Comparison of ENCODE assay signal across 18 cellular contexts in the genomic region with DNA sequence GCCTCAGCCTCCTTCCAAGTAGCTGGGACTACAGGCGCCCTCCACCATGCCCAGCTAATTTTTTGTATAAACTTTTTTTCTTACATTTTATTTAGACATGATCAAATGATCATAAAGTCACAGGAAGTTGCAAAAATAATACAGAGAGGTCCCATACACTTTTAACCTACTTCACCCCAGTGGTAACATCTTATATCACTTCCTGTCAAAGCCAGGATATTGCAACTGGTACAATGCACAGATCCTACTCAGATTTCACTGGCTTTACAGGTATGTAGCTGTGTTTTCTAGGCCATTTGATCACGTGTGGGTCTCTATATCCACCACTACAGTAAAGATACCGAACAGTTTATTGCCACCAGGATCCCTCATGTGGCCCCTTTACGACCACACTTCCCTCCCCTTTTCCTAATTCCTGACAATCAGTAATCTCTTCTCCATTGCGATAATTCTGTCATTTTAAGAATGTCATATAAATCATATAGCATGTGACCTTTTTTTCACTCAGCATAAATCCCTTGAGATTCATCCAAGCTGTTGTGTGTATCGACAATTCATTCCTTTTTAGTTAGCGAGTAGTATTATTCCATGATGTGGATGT. TPM values are rescaled to one million over a fixed set of nuclear protein-coding genes. Genes with fewer than 3 reads are reported as not detected.
A peak's percentile ranks its signal among the peaks of the same experiment; 100 is the strongest.
DNase-seq lines count a peak whose midpoint lies in the region; ATAC-seq, FAIRE-seq and TF ChIP-seq lines count a peak whose summit lies in the region.
"Had no signal": no experiment of that assay in that cellular context is flagged by ENCODE, and none has a peak within 500 bp of the region (broad histone marks: within the 10 kb centered on the region; RNA-seq: fewer than 3 reads in every experiment).

No MANE protein-coding gene starts in this region.

- H3K79me2 ChIP-seq in HepG2 (ENCODE audit: insufficient read depth, low read length), result peaks cover 96% of the 10 kb centered on the region

- TF ChIP-seq POLR2A in HepG2 (IDR thresholded peaks at IDR 0.05; ENCODE audit: insufficient read depth in 1 of 2, low read depth in 2 of 2, low read length in 2 of 2) (no peak; a peak in 1 of 4 replicates), right lobe of liver (IDR thresholded peaks at IDR 0.05) (no peak), GM12891 (IDR thresholded peaks at IDR 0.05; ENCODE audit: low read depth, low read length) (no peak), testis (IDR thresholded peaks at IDR 0.05) (no peak)

- H3K4me3 ChIP-seq in HepG2 (replicated peaks in 1 of 3; ENCODE audit: insufficient read depth in 1 of 3, low read depth in 2 of 3, low read length in 3 of 3) (no peak overlapping the region), right lobe of liver (no peak overlapping the region), testis (no peak overlapping the region)
- H3K4me3 ChIP-seq: MG63 had no signal

- no peak for TF ChIP-seq CTCF in HepG2 (CRISPR knock-in tag; IDR thresholded peaks at IDR 0.05)
- no peak for TF ChIP-seq CTCF in right lobe of liver (IDR thresholded peaks at IDR 0.05)
- no peak for TF ChIP-seq CTCF in testis (IDR thresholded peaks at IDR 0.05)

- H3K4me1 Mint-ChIP-seq in activated T-helper 17 cell treated with anti-CD3 and anti-CD28 coated beads, Interleukin-2, amount 50 U/mL, for 72 hours, result peaks cover 21% of the 10 kb centered on the region

- ATAC-seq in HepG2 (peak; percentile 31), right lobe of liver (no peak)
- ATAC-seq in activated T-helper 17 cell treated with anti-CD3 and anti-CD28 coated beads, Interleukin-2, amount 50 U/mL, for 72 hours (replicated peaks), result no peak

- H3K36me3 ChIP-seq in HepG2 (replicated peaks in 1 of 2; ENCODE audit: control insufficient read depth in 1 of 2, insufficient read depth in 2 of 2, low read length in 2 of 2) (peaks cover 5 to 19% of the 10 kb centered on the region in 2 experiments; a peak in 4 of 5 replicates), right lobe of liver (no peaks in the 10 kb centered on the region), testis (ENCODE audit: low read depth, missing control alignments) (no peaks in the 10 kb centered on the region)
- H3K36me3 ChIP-seq: MG63 had no signal

- H4K20me1 ChIP-seq in HepG2 (ENCODE audit: insufficient read depth, low read length), result peaks cover 79% of the 10 kb centered on the region

- POLR2A ChIA-PET in HepG2 (lab: Yijun Ruan, JAX), result no interaction called here

- BruUV-seq in HepG2 (replicated peaks; lab: Mats Ljungman, UMichigan), result no TSS peak

- H3K4me1 ChIP-seq in HepG2 (ENCODE audit: insufficient read depth, low read length), result peaks cover 91% of the 10 kb centered on the region
- no peaks in the 10 kb centered on the region for H3K4me1 ChIP-seq in right lobe of liver
- H3K4me1 ChIP-seq in testis, result no peaks in the 10 kb centered on the region

- CTCF ChIA-PET in HepG2 (lab: Yijun Ruan, JAX; ENCODE audit: low intra/inter-chr PET ratio, low total read pairs), result no interaction called here

- intact Hi-C loops in HepG2 (cut with micrococcal nuclease; ENCODE audit: unreplicated experiment), result no loop called here
- intact Hi-C loops in right lobe of liver (cut with DNase I), result no loop called here
- intact Hi-C loops in testis (cut with DNase I; ENCODE audit: low total_unique reads), result no loop called here

- H3K4me2 ChIP-seq in HepG2 (ENCODE audit: low read depth, low read length), result peak overlapping the region; percentile 36; the same call in 1 of the 2 replicates

- no peak overlapping the region for H3K9ac ChIP-seq in HepG2 (ENCODE audit: insufficient read depth, low read depth, low read length)

- in situ Hi-C loops in HepG2 (cut with HindIII; ENCODE audit: extremely low pct_ligation_motif_present, low pct_unique_long_range_greater_than_20kb), result no loop called here

- H2AFZ ChIP-seq in HepG2 (ENCODE audit: low read length), result no peak overlapping the region

- TF ChIP-seq EP300 in HepG2 (IDR thresholded peaks at IDR 0.05; ENCODE audit: low read depth in 2 of 2, low read length in 2 of 2), result no peak
- TF ChIP-seq EP300 in HepG2 (CRISPR knock-in tag; IDR thresholded peaks at IDR 0.05; ENCODE audit: borderline replicate concordance), result no peak

- DNase-seq in HepG2 (ENCODE audit: low spot score), result no peak
- DNase-seq in right lobe of liver, result no peak
- no peak for DNase-seq in GM12891 (ENCODE audit: insufficient read length, low spot score)
- DNase-seq in RKO (ENCODE audit: low spot score), result no peak
- DNase-seq in testis, result no peak
- no peak for DNase-seq in NCI-H2081 (lab: John Stamatoyannopoulos, UW)
- DNase-seq: ACHN, Calu3, IMR-90, Kasumi-1, MG63, NCI-H1048, NCI-H1436, NCI-H2029, NCI-H2171, NCI-H526 had no signal

- H3K27me3 ChIP-seq in HepG2 (ENCODE audit: control insufficient read depth in 1 of 2, insufficient read depth in 2 of 2, low read length in 2 of 2) (no peaks in the 10 kb centered on the region), right lobe of liver (no peaks in the 10 kb centered on the region), testis (no peaks in the 10 kb centered on the region)
- H3K27me3 ChIP-seq: MG63 had no signal

- 94% methylated on average over 7 of the region's 7 CpGs for WGBS in HepG2 (ENCODE audit: low lambda C conversion rate)
- 75% methylated on average over 7 of the region's 7 CpGs for WGBS in right lobe of liver (ENCODE audit: insufficient coverage, low coverage, low lambda C conversion rate, missing lambda C conversion rate)
- 80 to 89% methylated on average over 7 of the region's 7 CpGs for WGBS in testis, 2 donors

- no peaks in the 10 kb centered on the region for H3K9me3 ChIP-seq in HepG2 (ENCODE audit: low read length)
- H3K9me3 ChIP-seq in right lobe of liver, result no peaks in the 10 kb centered on the region
- H3K9me3 ChIP-seq in testis, result no peaks in the 10 kb centered on the region
- H3K9me3 ChIP-seq: MG63 had no signal

- peak overlapping the region; percentile 19 for H3K4me3 Mint-ChIP-seq in activated T-helper 17 cell treated with anti-CD3 and anti-CD28 coated beads, Interleukin-2, amount 50 U/mL, for 72 hours

- peak overlapping the region; percentile 26 for H3K27ac ChIP-seq in HepG2 (ENCODE audit: extremely low read length, insufficient read depth, low read length)
- H3K27ac ChIP-seq in right lobe of liver, result no peak overlapping the region
- H3K27ac ChIP-seq in testis, result no peak overlapping the region
- H3K27ac ChIP-seq: C4-2B had no signal

- no peaks in the 10 kb centered on the region for H3K27me3 Mint-ChIP-seq in activated T-helper 17 cell treated with anti-CD3 and anti-CD28 coated beads, Interleukin-2, amount 50 U/mL, for 72 hours

- H3K9me3 Mint-ChIP-seq in activated T-helper 17 cell treated with anti-CD3 and anti-CD28 coated beads, Interleukin-2, amount 50 U/mL, for 72 hours, result no peaks in the 10 kb centered on the region

- peak overlapping the region; percentile 28 for H3K27ac Mint-ChIP-seq in activated T-helper 17 cell treated with anti-CD3 and anti-CD28 coated beads, Interleukin-2, amount 50 U/mL, for 72 hours

- H3K36me3 Mint-ChIP-seq in activated T-helper 17 cell treated with anti-CD3 and anti-CD28 coated beads, Interleukin-2, amount 50 U/mL, for 72 hours (ENCODE audit: low read depth), result peaks cover 20% of the 10 kb centered on the region

- no peak for TF ChIP-seq RAD21 in HepG2 (CRISPR knock-in tag; IDR thresholded peaks at IDR 0.05)

- FAIRE-seq in HepG2 (lab: Jason Lieb, UNC) (no peak), GM12891 (lab: Jason Lieb, UNC) (peak; percentile 76)

TF ChIP-seq in HepG2, 621 proteins besides CTCF, POLR2A, EP300 and RAD21:
- TF ChIP-seq RBM22 (optimal IDR thresholded peaks at IDR 0.05; ENCODE audit: low read length) (peak; percentile 73), ZNF326 (CRISPR knock-in tag; IDR thresholded peaks at IDR 0.05; ENCODE audit: borderline replicate concordance) (no peak)
TF ChIP-seq in HepG2: peak in this region for 1.

TF ChIP-seq in GM12891, 5 proteins besides CTCF, POLR2A, EP300 and RAD21:
- no peak for TF ChIP-seq SPI1 (IDR thresholded peaks at IDR 0.05; ENCODE audit: low read depth, low read length)
- TF ChIP-seq POLR2AphosphoS5 (IDR thresholded peaks at IDR 0.05; ENCODE audit: low read depth, low read length), result no peak
- TF ChIP-seq POU2F2 (IDR thresholded peaks at IDR 0.05; ENCODE audit: low read depth, low read length), result no peak
- TF ChIP-seq PAX5 (IDR thresholded peaks at IDR 0.05; ENCODE audit: insufficient read depth, low read length, severe bottlenecking), result no peak
- TF ChIP-seq TAF1 (IDR thresholded peaks at IDR 0.05; ENCODE audit: low read depth, low read length), result no peak
TF ChIP-seq in GM12891: peak in this region for 0.

RNA-seq across cellular contexts. Expression of a gene that starts 18.0 kb away (rescaled TPM):
- total RNA-seq in HepG2 (2016; rRNA removed; fragmentation: Illumina TruSeq; extraction: Trizol) (357 and 581 TPM in 2 replicates), right lobe of liver (10 to 100 TPM; 36.0 to 63.7 (median 44.7) TPM), testis (10 to 100 TPM; 12.5 to 12.6 TPM)
- total RNA-seq in HepG2 (2016; cell fraction: cytosol; rRNA removed; fragmentation: Illumina TruSeq; extraction: Trizol; ENCODE audit: low read depth), result 39.1 and 45.2 TPM in 2 replicates
- 349 and 590 TPM in 2 replicates for total RNA-seq in HepG2 (2016; cell fraction: insoluble cytoplasmic fraction; rRNA removed; fragmentation: Illumina TruSeq; extraction: Trizol)
- 147 and 153 TPM in 2 replicates for total RNA-seq in HepG2 (2016; cell fraction: membrane; rRNA removed; fragmentation: Illumina TruSeq; extraction: Trizol)
- total RNA-seq in HepG2 (2016; cell fraction: nucleus; rRNA removed; fragmentation: Illumina TruSeq; extraction: Trizol), result 192 and 216 TPM in 2 replicates
- polyA plus RNA-seq in HepG2 (2011; rRNA removed) (227 and 314 TPM in 2 replicates), testis (ENCODE audit: insufficient read depth, low read depth, low replicate concordance) (8.5 TPM)
- polyA plus RNA-seq in HepG2 (2011; cell fraction: cytosol; rRNA removed), result 147 and 185 TPM in 2 replicates
- 92.7 and 110 TPM in 2 replicates for polyA plus RNA-seq in HepG2 (2011; cell fraction: nucleus; rRNA removed)
- 161 and 256 TPM in 2 replicates for polyA plus RNA-seq in HepG2 (2012)
- 11.1 and 12.4 TPM in 2 replicates for polyA plus RNA-seq in HepG2 (2016; cell fraction: cytosol; fragmentation: Illumina TruSeq; extraction: Trizol; ENCODE audit: low read depth)
- polyA plus RNA-seq in HepG2 (2016; cell fraction: insoluble cytoplasmic fraction; fragmentation: Illumina TruSeq; extraction: Trizol; ENCODE audit: low read depth), result 353 and 377 TPM in 2 replicates
- 48.9 and 49.3 TPM in 2 replicates for polyA plus RNA-seq in HepG2 (2016; cell fraction: membrane; fragmentation: Illumina TruSeq; extraction: Trizol; ENCODE audit: low read depth)
- 170 and 191 TPM in 2 replicates for polyA plus RNA-seq in HepG2 (2016; cell fraction: nucleus; fragmentation: Illumina TruSeq; extraction: Trizol; ENCODE audit: insufficient read depth, low read depth)
- polyA minus RNA-seq in HepG2 (2011; rRNA and poly(A)+ RNA removed; ENCODE audit: low replicate concordance), result 81.9 and 319 TPM in 2 replicates
- polyA minus RNA-seq in HepG2 (2011; cell fraction: cytosol; rRNA and poly(A)+ RNA removed), result 374 and 443 TPM in 2 replicates
- polyA minus RNA-seq in HepG2 (2011; cell fraction: nucleus; rRNA and poly(A)+ RNA removed), result 200 and 259 TPM in 2 replicates
- polyA plus RNA-seq in GM12891 (2012; ENCODE audit: low read depth, missing spikeins), result 10.9 TPM
- total RNA-seq in activated T-helper 17 cell treated with anti-CD3 and anti-CD28 coated beads, Interleukin-2, amount 50 U/mL, for 72 hours, result 10 to 100 TPM; 53.4 to 64.9 TPM
